11 cellular contexts compared by ENCODE assay signal in the genomic region with DNA sequence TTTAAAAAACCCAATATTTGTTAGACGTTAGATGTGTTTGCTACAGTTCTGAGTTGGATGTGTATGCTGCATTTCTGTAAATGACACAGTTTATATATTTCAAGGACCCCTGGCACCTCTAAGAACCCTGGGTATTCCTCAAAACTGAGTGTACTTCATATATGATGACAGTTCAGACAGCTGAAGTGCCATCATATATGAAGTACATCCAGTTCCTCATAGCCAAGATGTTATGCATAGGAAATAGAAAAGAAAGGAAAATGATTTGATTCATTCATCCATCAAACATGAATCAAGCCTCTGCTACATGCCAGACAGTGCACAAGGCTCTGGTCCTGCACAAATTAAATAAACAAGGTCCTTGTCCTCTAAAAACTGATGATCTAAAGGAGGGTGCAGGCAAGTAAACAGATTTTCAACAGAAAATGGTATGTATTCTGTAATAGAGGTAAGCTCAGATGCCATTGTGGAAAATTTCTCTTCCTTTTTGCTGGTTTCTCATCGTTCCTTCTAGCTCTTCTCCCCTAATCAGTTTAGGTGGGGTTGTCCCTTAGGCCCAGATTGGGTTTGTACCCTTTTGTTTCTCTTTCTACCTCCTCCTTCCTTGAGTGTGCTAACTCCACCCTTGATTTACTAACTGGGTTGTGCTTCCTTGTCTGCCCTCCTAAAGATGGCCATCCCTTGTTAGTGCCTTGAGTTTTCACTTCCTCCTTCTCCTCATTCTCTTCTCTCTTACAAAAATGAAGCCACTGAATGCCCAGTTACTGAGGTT.
A peak's percentile ranks its signal among the peaks of the same experiment; 100 is the strongest.
DNase-seq lines count a peak whose midpoint lies in the region; ATAC-seq and TF ChIP-seq lines count a peak whose summit lies in the region.
"Had no signal": no experiment of that assay in that cellular context is flagged by ENCODE, and none has a peak within 500 bp of the region (broad histone marks: within the 10 kb centered on the region; RNA-seq: fewer than 3 reads in every experiment).

No MANE protein-coding gene starts in this region.

- H3K4me3 ChIP-seq in foreskin fibroblast (ENCODE audit: low read depth in 1 of 2, low read length in 2 of 2): no peak overlapping the region
- H3K4me3 ChIP-seq: hepatocyte had no signal

- no peak for TF ChIP-seq CTCF in foreskin fibroblast (IDR thresholded peaks at IDR 0.05; ENCODE audit: low read depth, low read length)

- DNase-seq in CD1c-positive myeloid dendritic cell (ENCODE audit: extremely low spot score) (peak; percentile 20), NOMO-1 (lab: John Stamatoyannopoulos, UW; ENCODE audit: unreplicated experiment in 2 of 2) (peak; percentile 45 to 61), NCI-H2227 treated with DMSO at 0.1 percent for 48 hours (lab: John Stamatoyannopoulos, UW) (no peak), nucleus accumbens (lab: John Stamatoyannopoulos, UW) (no peak), foreskin fibroblast (no peak)
- DNase-seq: HFFc6, NCI-H1417 treated with DMSO at 0.1 percent for 48 hours had no signal

- ATAC-seq in GM19467 (IDR thresholded peaks at IDR 0.05; ENCODE audit: unreplicated experiment): peak; percentile 47
- ATAC-seq in HG02981 (IDR thresholded peaks at IDR 0.05; ENCODE audit: unreplicated experiment): peak; percentile 35
- no peak for ATAC-seq in HG03521 (IDR thresholded peaks at IDR 0.05; ENCODE audit: unreplicated experiment)

Comparison
In these comparisons a context has a peak if more than half of its experiments do, and no peak if none do; other contexts are left out.
1. DNase-seq: peak in CD1c-positive myeloid dendritic cell (single experiment) and NOMO-1 (2 of 2); none in NCI-H2227 treated with DMSO at 0.1 percent for 48 hours (single experiment), nucleus accumbens (0 of 56) and foreskin fibroblast (0 of 2).